Comparison of ENCODE assay signal across 17 cellular contexts in the genomic region with DNA sequence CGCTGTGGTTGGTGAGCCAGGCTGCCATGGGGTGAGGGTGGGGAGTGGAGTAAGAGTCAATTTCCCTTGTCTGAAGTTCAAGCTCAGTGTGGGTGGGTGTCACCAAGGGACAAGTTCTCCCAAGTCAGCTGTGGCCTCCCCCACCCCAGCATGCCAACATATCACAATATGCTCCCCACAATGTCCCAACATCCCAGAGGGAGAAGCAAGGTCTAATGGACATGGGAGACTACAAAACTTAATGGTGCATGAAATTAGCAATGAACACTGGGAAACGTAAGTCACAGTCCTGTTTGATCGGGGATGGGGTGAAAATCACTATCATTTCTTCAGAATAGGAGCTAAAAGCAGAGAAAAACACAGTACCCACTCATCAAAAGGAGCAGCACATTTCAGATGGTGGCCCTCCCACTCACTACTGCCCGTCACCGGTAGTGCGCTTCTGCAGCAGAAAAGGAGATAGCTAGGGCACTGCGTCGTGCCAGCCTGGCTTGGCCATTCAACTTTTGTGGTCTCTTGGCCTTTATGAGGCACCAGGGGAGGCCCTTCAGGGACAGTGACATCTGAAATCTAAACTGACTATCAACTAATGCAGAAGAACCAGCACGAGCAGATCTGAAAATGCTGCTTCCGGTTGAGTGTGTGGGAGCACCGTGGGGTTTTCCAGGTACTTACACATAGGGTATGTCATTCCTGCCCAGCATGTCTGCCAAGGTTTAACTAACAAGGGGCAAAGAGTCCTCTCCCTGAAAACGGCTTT. TPM values are rescaled to one million over a fixed set of nuclear protein-coding genes. Genes with fewer than 3 reads are reported as not detected.
A peak's percentile ranks its signal among the peaks of the same experiment; 100 is the strongest.
DNase-seq lines count a peak whose midpoint lies in the region; ATAC-seq and TF ChIP-seq lines count a peak whose summit lies in the region.
"Had no signal": no experiment of that assay in that cellular context is flagged by ENCODE, and none has a peak within 500 bp of the region (broad histone marks: within the 10 kb centered on the region; RNA-seq: fewer than 3 reads in every experiment).

No MANE protein-coding gene starts in this region.

- H3K36me3 ChIP-seq in cardiac muscle cell (no peaks in the 10 kb centered on the region), testis (ENCODE audit: low read depth, missing control alignments) (no peaks in the 10 kb centered on the region), adrenal gland (replicated peaks in 1 of 2) (no peaks in the 10 kb centered on the region)
- H3K36me3 ChIP-seq: vagina had no signal

- no peak for ATAC-seq in left ventricle myocardium superior
- peak; percentile 90 for ATAC-seq in activated T-helper 17 cell treated with anti-CD3 and anti-CD28 coated beads, Interleukin-2, amount 50 U/mL, for 72 hours (replicated peaks)

- intact Hi-C loops in left ventricle myocardium superior (cut with micrococcal nuclease): no loop called here
- intact Hi-C loops in testis (cut with DNase I; ENCODE audit: low total_unique reads): no loop called here
- intact Hi-C loops in adrenal gland (cut with DNase I): no loop called here

- H3K27ac Mint-ChIP-seq in activated T-helper 17 cell treated with anti-CD3 and anti-CD28 coated beads, Interleukin-2, amount 50 U/mL, for 72 hours: peak overlapping the region; percentile 99
- peak overlapping the region; percentile 78 to 95 (median 83) for H3K27ac Mint-ChIP-seq in nephron
- H3K27ac Mint-ChIP-seq: memory B cell had no signal

- 50 to 63% methylated on average over 9 to 12 of the region's 12 CpGs for WGBS in testis, 2 donors
- 90 to 93% (median 91%) methylated on average over 11 to 12 of the region's 12 CpGs for WGBS in adrenal gland, 4 donors

- DNase-seq in cardiac muscle cell (ENCODE audit: low read depth in 1 of 2, low spot score in 1 of 2) (no peak), left ventricle myocardium superior (no peak), testis (peak; percentile 69), retina (no peak), adrenal gland (no peak), DMS153 (lab: John Stamatoyannopoulos, UW) (no peak)
- DNase-seq: amygdala, dermis blood vessel endothelial cell, NCI-H1092, NCI-H2227 treated with DMSO at 0.1 percent for 48 hours, occipital lobe had no signal

- H3K4me3 Mint-ChIP-seq in activated T-helper 17 cell treated with anti-CD3 and anti-CD28 coated beads, Interleukin-2, amount 50 U/mL, for 72 hours: peak overlapping the region; percentile 93
- H3K4me3 Mint-ChIP-seq in nephron: no peak overlapping the region
- H3K4me3 Mint-ChIP-seq: memory B cell had no signal

- H3K4me1 ChIP-seq in cardiac muscle cell (ENCODE audit: low read depth): peaks cover 22% of the 10 kb centered on the region
- peaks cover 25% of the 10 kb centered on the region for H3K4me1 ChIP-seq in testis
- no peaks in the 10 kb centered on the region for H3K4me1 ChIP-seq in adrenal gland (replicated peaks in 1 of 2)
- H3K4me1 ChIP-seq: vagina had no signal

- TF ChIP-seq CTCF in cardiac muscle cell (IDR thresholded peaks at IDR 0.05; ENCODE audit: low read depth, low read length) (no peak), nephron (IDR thresholded peaks at IDR 0.05; ENCODE audit: unreplicated experiment in 3 of 3) (no peak), testis (IDR thresholded peaks at IDR 0.05) (no peak), adrenal gland (IDR thresholded peaks at IDR 0.05) (no peak)

- H3K36me3 Mint-ChIP-seq in activated T-helper 17 cell treated with anti-CD3 and anti-CD28 coated beads, Interleukin-2, amount 50 U/mL, for 72 hours (ENCODE audit: low read depth): no peaks in the 10 kb centered on the region
- H3K36me3 Mint-ChIP-seq in nephron (ENCODE audit: low read depth): no peaks in the 10 kb centered on the region
- H3K36me3 Mint-ChIP-seq: memory B cell had no signal

- H3K27ac ChIP-seq in cardiac muscle cell (peak overlapping the region; percentile 95), testis (peak overlapping the region; percentile 74 to 77), adrenal gland (no peak overlapping the region)
- H3K27ac ChIP-seq: vagina, VCaP had no signal

- TF ChIP-seq POLR2A in testis (IDR thresholded peaks at IDR 0.05) (no peak), adrenal gland (IDR thresholded peaks at IDR 0.05) (no peak)

- H3K9me3 ChIP-seq in cardiac muscle cell (ENCODE audit: low read depth) (no peaks in the 10 kb centered on the region), testis (no peaks in the 10 kb centered on the region), adrenal gland (replicated peaks in 1 of 3) (no peaks in the 10 kb centered on the region)
- H3K9me3 ChIP-seq: vagina had no signal

- no peaks in the 10 kb centered on the region for H3K27me3 Mint-ChIP-seq in activated T-helper 17 cell treated with anti-CD3 and anti-CD28 coated beads, Interleukin-2, amount 50 U/mL, for 72 hours
- H3K27me3 Mint-ChIP-seq in nephron (ENCODE audit: low read depth): peaks cover 7% of the 10 kb centered on the region

- H3K27me3 ChIP-seq in cardiac muscle cell (no peaks in the 10 kb centered on the region), testis (no peaks in the 10 kb centered on the region), adrenal gland (no peaks in the 10 kb centered on the region)
- H3K27me3 ChIP-seq: vagina had no signal

- H3K4me3 ChIP-seq in cardiac muscle cell (no peak overlapping the region), testis (no peak overlapping the region), adrenal gland (no peak overlapping the region)
- H3K4me3 ChIP-seq: smooth muscle cell, vagina had no signal

- peaks cover 35% of the 10 kb centered on the region for H3K4me1 Mint-ChIP-seq in activated T-helper 17 cell treated with anti-CD3 and anti-CD28 coated beads, Interleukin-2, amount 50 U/mL, for 72 hours
- H3K4me1 Mint-ChIP-seq in nephron: peaks cover 34% of the 10 kb centered on the region

- no peaks in the 10 kb centered on the region for H3K9me3 Mint-ChIP-seq in activated T-helper 17 cell treated with anti-CD3 and anti-CD28 coated beads, Interleukin-2, amount 50 U/mL, for 72 hours
- H3K9me3 Mint-ChIP-seq in nephron: no peaks in the 10 kb centered on the region
- H3K9me3 Mint-ChIP-seq: memory B cell had no signal

RNA-seq across cellular contexts. Expression of a gene that starts 20.5 kb away (rescaled TPM):
- total RNA-seq in cardiac muscle cell: 83.5 and 134 TPM in 2 replicates
- 78.0 and 84.9 TPM in 2 replicates for polyA plus RNA-seq in cardiac muscle cell
- total RNA-seq in left ventricle myocardium superior: 54.3 TPM
- total RNA-seq in activated T-helper 17 cell treated with anti-CD3 and anti-CD28 coated beads, Interleukin-2, amount 50 U/mL, for 72 hours: 100 to 1,000 TPM in 1 of 2 donors, 10 to 100 TPM in 1; 35.0 to 101 TPM
- total RNA-seq in testis: 100 to 1,000 TPM; 292 to 319 TPM
- polyA plus RNA-seq in testis (ENCODE audit: insufficient read depth, low read depth, low replicate concordance): 88.7 TPM
- 100 to 1,000 TPM in 3 of 8 donors, 10 to 100 TPM in 5; 70.6 to 313 (median 90.6) TPM for total RNA-seq in adrenal gland
- polyA plus RNA-seq in adrenal gland: 100 to 1,000 TPM in 1 of 3 donors, 10 to 100 TPM in 2; 26.7 to 121 (median 31.5) TPM

Comparison
In these comparisons a context has a peak if more than half of its experiments do, and no peak if none do; other contexts are left out.
1. H3K27ac ChIP-seq: peak in cardiac muscle cell (single experiment) and testis (2 of 2); none in adrenal gland (0 of 5).